ENCODE assay signal across 33 cellular contexts in genomic region chr4:40361338-40361737, GRCh38. TPM values are rescaled to one million over a fixed set of nuclear protein-coding genes. Genes with fewer than 3 reads are reported as not detected.
DNase-seq lines count a peak whose midpoint lies in the region; ATAC-seq, FAIRE-seq and TF ChIP-seq lines count a peak whose summit lies in the region.
"Had no signal": no experiment of that assay in that cellular context is flagged by ENCODE, and none has a peak within 500 bp of the region (broad histone marks: within the 10 kb centered on the region; RNA-seq: fewer than 3 reads in every experiment).

No MANE protein-coding gene starts in this region.

- TF ChIP-seq RAD21 in HepG2 (CRISPR knock-in tag; IDR thresholded peaks at IDR 0.05): no peak

- TF ChIP-seq POLR2A in HepG2 (IDR thresholded peaks at IDR 0.05; ENCODE audit: insufficient read depth in 1 of 2, low read depth in 2 of 2, low read length in 2 of 2): no peak
- TF ChIP-seq POLR2A in right lobe of liver (IDR thresholded peaks at IDR 0.05): no peak

- peaks cover 3% of the 10 kb centered on the region for H3K36me3 Mint-ChIP-seq in chondrocyte (ENCODE audit: low read depth)
- H3K36me3 Mint-ChIP-seq: CD14-positive monocyte; CD4-positive, alpha-beta memory T cell; CD4-positive, CD25-positive, alpha-beta regulatory T cell; CD8-positive, alpha-beta T cell had no signal

- CTCF ChIA-PET in HepG2 (lab: Yijun Ruan, JAX; ENCODE audit: low intra/inter-chr PET ratio, low total read pairs): no interaction called here

- peaks cover 14% of the 10 kb centered on the region for H3K9me3 Mint-ChIP-seq in chondrocyte (ENCODE audit: low read depth)
- H3K9me3 Mint-ChIP-seq: CD4-positive, CD25-positive, alpha-beta regulatory T cell had no signal

- peaks cover 6% of the 10 kb centered on the region for H3K4me1 Mint-ChIP-seq in chondrocyte (ENCODE audit: low read depth)
- H3K4me1 Mint-ChIP-seq: CD14-positive monocyte; CD4-positive, alpha-beta memory T cell; CD4-positive, CD25-positive, alpha-beta regulatory T cell; CD8-positive, alpha-beta memory T cell had no signal

- TF ChIP-seq CTCF in HepG2 (CRISPR knock-in tag; IDR thresholded peaks at IDR 0.05) (no peak), right lobe of liver (IDR thresholded peaks at IDR 0.05) (no peak), chondrocyte (IDR thresholded peaks at IDR 0.05) (no peak)

- no peak for DNase-seq in HepG2 (ENCODE audit: low spot score)
- no peak for DNase-seq in right lobe of liver
- no peak for DNase-seq in chondrocyte (ENCODE audit: low spot score)
- DNase-seq in NCI-H2227 (lab: John Stamatoyannopoulos, UW; ENCODE audit: unreplicated experiment): no peak
- DNase-seq: 8988T; ACHN; AML-193; BE2C; C1 segment of cervical spinal cord; Caco-2; Calu3; CD4-positive, alpha-beta memory T cell; CD4-positive, alpha-beta T cell; CD4-positive, CD25-positive, alpha-beta regulatory T cell; CD8-positive, alpha-beta memory T cell; CD8-positive, alpha-beta T cell; COR-L47; DMS 273 treated with DMSO at 0.1 percent for 48 hours; DMS153; DMS53; DMS79; DMS79 treated with DMSO at 0.1 percent for 48 hours; DND-41; EL had no signal

- H3K27me3 ChIP-seq in HepG2 (ENCODE audit: control insufficient read depth in 1 of 2, insufficient read depth in 2 of 2, low read length in 2 of 2) (no peaks in the 10 kb centered on the region), right lobe of liver (no peaks in the 10 kb centered on the region)
- H3K27me3 ChIP-seq: BE2C; BLaER1; BLaER1 treated with 17β-estradiol and CSF1 and Interleukin-3, amounts not matched to agents 10 nM and 100 nM had no signal

- TF ChIP-seq EP300 in HepG2 (IDR thresholded peaks at IDR 0.05; ENCODE audit: low read depth in 2 of 2, low read length in 2 of 2): no peak
- no peak for TF ChIP-seq EP300 in HepG2 (CRISPR knock-in tag; IDR thresholded peaks at IDR 0.05; ENCODE audit: borderline replicate concordance)

- H3K9ac ChIP-seq in HepG2 (ENCODE audit: insufficient read depth, low read depth, low read length): no peak overlapping the region
- H3K9ac ChIP-seq: BLaER1; BLaER1 treated with 17β-estradiol and CSF1 and Interleukin-3, amounts not matched to agents 10 nM and 100 nM had no signal

- no peak for FAIRE-seq in HepG2 (lab: Jason Lieb, UNC)
- FAIRE-seq: A204.1, A549, D721Med had no signal

- intact Hi-C loops in HepG2 (cut with micrococcal nuclease; ENCODE audit: unreplicated experiment) (no loop called here), right lobe of liver (cut with DNase I) (no loop called here)

- no peaks in the 10 kb centered on the region for H4K20me1 ChIP-seq in HepG2 (ENCODE audit: insufficient read depth, low read length)
- H4K20me1 ChIP-seq: BLaER1; BLaER1 treated with 17β-estradiol and CSF1 and Interleukin-3, amounts not matched to agents 10 nM and 100 nM had no signal

- peak overlapping the region; percentile 22 for H3K27ac Mint-ChIP-seq in chondrocyte (ENCODE audit: unreplicated experiment)
- H3K27ac Mint-ChIP-seq: B cell; CD14-positive monocyte; CD4-positive, alpha-beta memory T cell; CD4-positive, alpha-beta T cell; CD4-positive, CD25-positive, alpha-beta regulatory T cell; CD8-positive, alpha-beta memory T cell; CD8-positive, alpha-beta T cell had no signal

- no peaks in the 10 kb centered on the region for H3K27me3 Mint-ChIP-seq in chondrocyte (ENCODE audit: low read depth)
- H3K27me3 Mint-ChIP-seq: B cell; CD4-positive, alpha-beta T cell had no signal

- no peak overlapping the region for H2AFZ ChIP-seq in HepG2 (ENCODE audit: low read length)

- H3K4me3 ChIP-seq in HepG2 (replicated peaks in 1 of 3; ENCODE audit: insufficient read depth in 1 of 3, low read depth in 2 of 3, low read length in 3 of 3) (no peak overlapping the region), right lobe of liver (no peak overlapping the region)
- H3K4me3 ChIP-seq: A549; BLaER1; BLaER1 treated with 17β-estradiol and CSF1 and Interleukin-3, amounts not matched to agents 10 nM and 100 nM had no signal

- ATAC-seq in HepG2 (no peak), right lobe of liver (no peak)
- ATAC-seq: A549; CD8-positive, alpha-beta T cell had no signal

- no peak overlapping the region for H3K27ac ChIP-seq in HepG2 (ENCODE audit: extremely low read length, insufficient read depth, low read length)
- no peak overlapping the region for H3K27ac ChIP-seq in right lobe of liver
- H3K27ac ChIP-seq: 22Rv1; A549; BLaER1; BLaER1 treated with 17β-estradiol and CSF1 and Interleukin-3, amounts not matched to agents 10 nM and 100 nM; C4-2B had no signal

- in situ Hi-C loops in HepG2 (cut with HindIII; ENCODE audit: extremely low pct_ligation_motif_present, low pct_unique_long_range_greater_than_20kb): no loop called here

- H3K36me3 ChIP-seq in HepG2 (replicated peaks in 1 of 2; ENCODE audit: control insufficient read depth in 1 of 2, insufficient read depth in 2 of 2, low read length in 2 of 2) (no peaks in the 10 kb centered on the region), right lobe of liver (no peaks in the 10 kb centered on the region)
- H3K36me3 ChIP-seq: BE2C; BLaER1; BLaER1 treated with 17β-estradiol and CSF1 and Interleukin-3, amounts not matched to agents 10 nM and 100 nM had no signal

- POLR2A ChIA-PET in HepG2 (lab: Yijun Ruan, JAX): no interaction called here

- H3K4me2 ChIP-seq in HepG2 (ENCODE audit: low read depth, low read length): no peak overlapping the region
- H3K4me2 ChIP-seq: A549; BLaER1; BLaER1 treated with 17β-estradiol and CSF1 and Interleukin-3, amounts not matched to agents 10 nM and 100 nM had no signal

- BruUV-seq in HepG2 (replicated peaks; lab: Mats Ljungman, UMichigan): no TSS peak

- no peaks in the 10 kb centered on the region for H3K79me2 ChIP-seq in HepG2 (ENCODE audit: insufficient read depth, low read length)

- WGBS in HepG2 (ENCODE audit: low lambda C conversion rate): 51% methylated on average over 3 of the region's 3 CpGs
- WGBS in right lobe of liver (ENCODE audit: insufficient coverage, low coverage, low lambda C conversion rate, missing lambda C conversion rate): 67% methylated on average over 3 of the region's 3 CpGs

- H3K9me3 ChIP-seq in HepG2 (ENCODE audit: low read length): 0 out of 2 replicates have a peak, but pooled peaks cover 3% of the 10 kb centered on the region
- no peaks in the 10 kb centered on the region for H3K9me3 ChIP-seq in right lobe of liver
- H3K9me3 ChIP-seq: BE2C had no signal

- H3K4me1 ChIP-seq in HepG2 (ENCODE audit: insufficient read depth, low read length) (peaks cover 13% of the 10 kb centered on the region), right lobe of liver (no peaks in the 10 kb centered on the region)
- H3K4me1 ChIP-seq: BE2C had no signal

- H3K4me3 Mint-ChIP-seq in chondrocyte (ENCODE audit: unreplicated experiment): no peak overlapping the region
- H3K4me3 Mint-ChIP-seq: B cell; CD14-positive monocyte; CD4-positive, alpha-beta memory T cell; CD4-positive, alpha-beta T cell; CD4-positive, CD25-positive, alpha-beta regulatory T cell; CD8-positive, alpha-beta memory T cell; CD8-positive, alpha-beta T cell had no signal

TF ChIP-seq in HepG2, 621 proteins besides CTCF, POLR2A, EP300 and RAD21:
- TF ChIP-seq KLF12 (CRISPR knock-in tag; IDR thresholded peaks at IDR 0.05; ENCODE audit: borderline replicate concordance) (no peak), ZNF34 (CRISPR knock-in tag; IDR thresholded peaks at IDR 0.05; ENCODE audit: borderline replicate concordance) (peak; percentile 93; the same call in 1 of the 2 replicates)

RNA-seq across cellular contexts. Expression of gene CHRNA9, which starts 26.2 kb away (rescaled TPM):
- total RNA-seq in HepG2 (2016; rRNA removed; fragmentation: Illumina TruSeq; extraction: Trizol): not detected in 2 replicates
- not detected in 2 replicates for total RNA-seq in HepG2 (2016; cell fraction: cytosol; rRNA removed; fragmentation: Illumina TruSeq; extraction: Trizol; ENCODE audit: low read depth)
- not detected in 2 replicates for total RNA-seq in HepG2 (2016; cell fraction: insoluble cytoplasmic fraction; rRNA removed; fragmentation: Illumina TruSeq; extraction: Trizol)
- total RNA-seq in HepG2 (2016; cell fraction: membrane; rRNA removed; fragmentation: Illumina TruSeq; extraction: Trizol): not detected in 2 replicates
- not detected in 2 replicates for total RNA-seq in HepG2 (2016; cell fraction: nucleus; rRNA removed; fragmentation: Illumina TruSeq; extraction: Trizol)
- polyA plus RNA-seq in HepG2 (2011; rRNA removed): not detected in 2 replicates
- not detected in 2 replicates for polyA plus RNA-seq in HepG2 (2011; cell fraction: cytosol; rRNA removed)
- not detected in 2 replicates for polyA plus RNA-seq in HepG2 (2011; cell fraction: nucleus; rRNA removed)
- polyA plus RNA-seq in HepG2 (2012): not detected in 2 replicates
- polyA plus RNA-seq in HepG2 (2016; cell fraction: cytosol; fragmentation: Illumina TruSeq; extraction: Trizol; ENCODE audit: low read depth): not detected in 2 replicates
- not detected in 2 replicates for polyA plus RNA-seq in HepG2 (2016; cell fraction: insoluble cytoplasmic fraction; fragmentation: Illumina TruSeq; extraction: Trizol; ENCODE audit: low read depth)
- not detected in 2 replicates for polyA plus RNA-seq in HepG2 (2016; cell fraction: membrane; fragmentation: Illumina TruSeq; extraction: Trizol; ENCODE audit: low read depth)
- polyA plus RNA-seq in HepG2 (2016; cell fraction: nucleus; fragmentation: Illumina TruSeq; extraction: Trizol; ENCODE audit: insufficient read depth, low read depth): not detected in 2 replicates
- 81.4 TPM in 1 of 2 replicates, not detected in the other for polyA minus RNA-seq in HepG2 (2011; rRNA and poly(A)+ RNA removed; ENCODE audit: low replicate concordance)
- polyA minus RNA-seq in HepG2 (2011; cell fraction: cytosol; rRNA and poly(A)+ RNA removed): 0.35 TPM in 1 of 2 replicates, not detected in the other
- polyA minus RNA-seq in HepG2 (2011; cell fraction: nucleus; rRNA and poly(A)+ RNA removed): not detected in 2 replicates
- not detected for total RNA-seq in right lobe of liver
- 0.36 TPM in 1 of 3 replicates, not detected in the others for total RNA-seq in chondrocyte
- total RNA-seq: B cell; Caco-2; Calu3; CD4-positive, alpha-beta memory T cell; CD4-positive, alpha-beta T cell; CD4-positive, CD25-positive, alpha-beta regulatory T cell had no signal
- polyA plus RNA-seq: CD14-positive monocyte; CD4-positive, alpha-beta memory T cell had no signal
